ENCODE assay signal across 8 cellular contexts in the genomic region with DNA sequence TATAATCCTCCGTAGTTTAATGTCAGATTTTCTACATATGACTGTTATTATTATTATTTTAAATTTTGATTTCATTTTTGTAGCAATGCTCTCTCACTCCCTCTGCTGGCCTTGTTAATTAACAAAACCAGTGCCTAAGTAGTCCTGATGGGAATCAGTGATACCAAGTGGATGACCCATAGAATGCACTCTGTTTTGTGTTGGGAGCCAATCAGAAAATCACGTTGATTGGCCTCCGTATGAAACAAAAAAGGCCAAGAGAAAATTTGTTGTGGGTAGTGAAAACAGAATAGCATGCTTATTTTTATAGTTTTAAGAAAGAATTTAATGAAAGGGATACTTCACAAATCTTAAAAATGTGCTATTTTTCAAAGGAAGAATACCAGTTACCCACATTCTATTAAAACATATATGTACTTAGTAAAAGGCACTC. TPM values are rescaled to one million over a fixed set of nuclear protein-coding genes. Genes with fewer than 3 reads are reported as not detected.
A peak's percentile ranks its signal among the peaks of the same experiment; 100 is the strongest.
DNase-seq lines count a peak whose midpoint lies in the region; ATAC-seq and TF ChIP-seq lines count a peak whose summit lies in the region.

No MANE protein-coding gene starts in this region.

- no peak for TF ChIP-seq POLR2A in IMR-90 (IDR thresholded peaks at IDR 0.05; ENCODE audit: low read depth, low read length)
- no peak for TF ChIP-seq POLR2A in adrenal gland (IDR thresholded peaks at IDR 0.05)

- H3K27me3 Mint-ChIP-seq in activated naive CD4-positive, alpha-beta T cell treated with anti-CD3 and anti-CD28 coated beads for 36 hours (ENCODE audit: low read depth), result peaks cover 26% of the 10 kb centered on the region

- H4K20me1 ChIP-seq in IMR-90 (ENCODE audit: insufficient read depth, low read length), result no peaks in the 10 kb centered on the region

- peak; percentile 53 for TF ChIP-seq RAD21 in IMR-90 (IDR thresholded peaks at IDR 0.05; ENCODE audit: low read length)

- H4K5ac ChIP-seq in IMR-90 (ENCODE audit: low read depth, low read length), result no peak overlapping the region

- no peak overlapping the region for H2AFZ ChIP-seq in IMR-90 (replicated peaks; ENCODE audit: low read length, poor library complexity)

- H2BK120ac ChIP-seq in IMR-90 (ENCODE audit: low read depth, low read length), result no peak overlapping the region

- H3K36me3 ChIP-seq in IMR-90 (ENCODE audit: control insufficient read depth, insufficient read depth, low read length) (no peaks in the 10 kb centered on the region), adrenal gland (replicated peaks in 1 of 2) (no peaks in the 10 kb centered on the region)

- no peak overlapping the region for H3K4me2 ChIP-seq in IMR-90 (ENCODE audit: low read depth, low read length)

- H2AK5ac ChIP-seq in IMR-90 (ENCODE audit: low read depth, low read length), result no peak overlapping the region

- ATAC-seq in IMR-90 (ENCODE audit: low read depth) (peak; percentile 68), GM21825 (IDR thresholded peaks at IDR 0.05; ENCODE audit: unreplicated experiment) (no peak), HG02610 (IDR thresholded peaks at IDR 0.05; ENCODE audit: unreplicated experiment) (no peak)
- no peak for ATAC-seq in activated naive CD4-positive, alpha-beta T cell treated with anti-CD3 and anti-CD28 coated beads, Interleukin-2, amount 50 U/mL, for 72 hours

- H3K27ac ChIP-seq in IMR-90 (ENCODE audit: insufficient read depth, low read length) (no peak overlapping the region), adrenal gland (no peak overlapping the region)

- H4K8ac ChIP-seq in IMR-90 (ENCODE audit: low read depth in 2 of 2, low read length in 2 of 2), result no peak overlapping the region

- intact Hi-C loops in IMR-90 (cut with micrococcal nuclease), result loop anchor here (1.0 to 10.0 kb wide), 8 partner anchors 251 to 1616 kb away; no protein-coding TSS in a partner anchor
- intact Hi-C loops in adrenal gland (cut with DNase I), result loop anchor here in 1 of 2 donors (10.0 kb wide), 1 partner anchor 250 kb away; no protein-coding TSS in a partner anchor
- intact Hi-C loops in activated naive CD4-positive, alpha-beta T cell treated with anti-CD3 and anti-CD28 coated beads for 36 hours (cut with micrococcal nuclease), result loop anchor here (1.0 to 10.0 kb wide), 4 partner anchors 251 to 1620 kb away; no protein-coding TSS in a partner anchor

- H3K23ac ChIP-seq in IMR-90 (ENCODE audit: low read depth, low read length), result no peak overlapping the region

- no peak overlapping the region for H4K91ac ChIP-seq in IMR-90 (ENCODE audit: insufficient read depth, low read depth, low read length)

- WGBS in IMR-90 (ENCODE audit: extremely low coverage in 2 of 2, insufficient read length in 1 of 2), 2 experiments, result no CpG with 5 or more reads among the region's 3 CpGs
- 28 to 37% (median 35%) methylated on average over 3 of the region's 3 CpGs for WGBS in adrenal gland, 4 donors

- H2BK15ac ChIP-seq in IMR-90 (ENCODE audit: low read depth, low read length), result no peak overlapping the region

- 0 out of 2 replicates have a peak, but pooled peaks cover 2% of the 10 kb centered on the region for H3K9me1 ChIP-seq in IMR-90 (ENCODE audit: insufficient read depth, low read length)

- CTCF ChIA-PET in IMR-90 (lab: Yijun Ruan, JAX), result interaction anchor here (0.6 to 1.9 kb wide), 10 partner anchors 9 to 1383 kb away, joined by 3 to 12 read pairs (median 4); no protein-coding TSS in a partner anchor
- CTCF ChIA-PET in activated naive CD4-positive, alpha-beta T cell treated with anti-CD3 and anti-CD28 coated beads for 36 hours (lab: Charles Lee), result interaction anchor here (0.6 to 1.5 kb wide), 4 partner anchors 11 to 1270 kb away, joined by 3 to 5 read pairs (median 4); no protein-coding TSS in a partner anchor

- dilution Hi-C loops in IMR-90 (cut with HindIII; ENCODE audit: low sequenced_read_pairs, unreplicated experiment), result no loop called here

- no peak overlapping the region for H2BK20ac ChIP-seq in IMR-90 (ENCODE audit: low read depth, low read length)

- H3K18ac ChIP-seq in IMR-90 (ENCODE audit: low read depth, low read length), result no peak overlapping the region

- DNase-seq in GM10266 (ENCODE audit: extremely low spot score), result no peak
- DNase-seq in IMR-90, result peak; percentile 58
- peak in 4 of 7 donors; percentile 15 to 47 (median 41) for DNase-seq in adrenal gland
- peak; percentile 48 for DNase-seq in iPS-NIHi7 (ENCODE audit: extremely low spot score)
- no peak for DNase-seq in activated naive CD4-positive, alpha-beta T cell treated with anti-CD3 and anti-CD28 coated beads, Interleukin-2, amount 50 U/mL, for 72 hours (ENCODE audit: low spot score in 2 of 2)
- no peak for DNase-seq in activated naive CD4-positive, alpha-beta T cell treated with anti-CD3 and anti-CD28 coated beads for 36 hours

- no peak overlapping the region for H3K14ac ChIP-seq in IMR-90 (replicated peaks; ENCODE audit: low read depth, low read length)

- H2BK5ac ChIP-seq in IMR-90 (ENCODE audit: low read depth, low read length, poor library complexity, severe bottlenecking), result no peak overlapping the region

- POLR2A ChIA-PET in IMR-90 (lab: Charles Lee; ENCODE audit: unreplicated experiment), result no interaction called here

- no peaks in the 10 kb centered on the region for H3K4me1 Mint-ChIP-seq in activated naive CD4-positive, alpha-beta T cell treated with anti-CD3 and anti-CD28 coated beads for 36 hours (ENCODE audit: low read depth)

- no peaks in the 10 kb centered on the region for H3K79me1 ChIP-seq in IMR-90 (ENCODE audit: low read depth in 1 of 2, low read length in 2 of 2)

- no peak overlapping the region for H3K4me3 Mint-ChIP-seq in activated naive CD4-positive, alpha-beta T cell treated with anti-CD3 and anti-CD28 coated beads for 36 hours

- no TSS peak for BruUV-seq in IMR-90 (replicated peaks; lab: Mats Ljungman, UMichigan)

- no peak overlapping the region for H3K27ac Mint-ChIP-seq in activated naive CD4-positive, alpha-beta T cell treated with anti-CD3 and anti-CD28 coated beads, Interleukin-2, amount 50 U/mL, for 72 hours
- H3K27ac Mint-ChIP-seq in activated naive CD4-positive, alpha-beta T cell treated with anti-CD3 and anti-CD28 coated beads for 36 hours, result no peak overlapping the region

- H2AK9ac ChIP-seq in IMR-90 (replicated peaks; ENCODE audit: low read depth, low read length, poor library complexity), result no peak overlapping the region

- no peaks in the 10 kb centered on the region for H3K9me3 Mint-ChIP-seq in activated naive CD4-positive, alpha-beta T cell treated with anti-CD3 and anti-CD28 coated beads, Interleukin-2, amount 50 U/mL, for 72 hours
- H3K9me3 Mint-ChIP-seq in activated naive CD4-positive, alpha-beta T cell treated with anti-CD3 and anti-CD28 coated beads for 36 hours, result no peaks in the 10 kb centered on the region

- H3K36me3 Mint-ChIP-seq in activated naive CD4-positive, alpha-beta T cell treated with anti-CD3 and anti-CD28 coated beads, Interleukin-2, amount 50 U/mL, for 72 hours, result no peaks in the 10 kb centered on the region
- no peaks in the 10 kb centered on the region for H3K36me3 Mint-ChIP-seq in activated naive CD4-positive, alpha-beta T cell treated with anti-CD3 and anti-CD28 coated beads for 36 hours (ENCODE audit: low read depth)

- H3K4me1 ChIP-seq in IMR-90 (ENCODE audit: control insufficient read depth, insufficient read depth, low read length) (peaks cover 1% of the 10 kb centered on the region; the same call in 1 of the 2 replicates), adrenal gland (replicated peaks in 1 of 2) (peaks cover 0 to 19% of the 10 kb centered on the region in 2 donors)

- peak; percentile 42 for TF ChIP-seq CTCF in GM10266 (IDR thresholded peaks at IDR 0.05; ENCODE audit: control insufficient read depth, insufficient read depth, low read depth, missing control alignments)
- TF ChIP-seq CTCF in IMR-90 (conservative IDR thresholded peaks at IDR 0.05; ENCODE audit: low read depth, low read length), result peak; percentile 80
- TF ChIP-seq CTCF in adrenal gland (IDR thresholded peaks at IDR 0.05), result peak; percentile 66 to 86 (median 80)

- in situ Hi-C loops in IMR-90 (cut with MboI; ENCODE audit: low sequenced_read_pairs), result loop anchor here (10.0 to 25.0 kb wide), 6 partner anchors 622 to 1847 kb away; no protein-coding TSS in a partner anchor

- H3K56ac ChIP-seq in IMR-90 (ENCODE audit: extremely low read depth, insufficient read depth, low read length), result no peak overlapping the region

- no peak overlapping the region for H3K9ac ChIP-seq in IMR-90 (ENCODE audit: low read depth, low read length)

- H3K9me3 ChIP-seq in IMR-90 (ENCODE audit: control insufficient read depth, insufficient read depth, low read length) (no peaks in the 10 kb centered on the region), adrenal gland (replicated peaks in 1 of 3) (no peaks in the 10 kb centered on the region)

- no peak overlapping the region for H3K4ac ChIP-seq in IMR-90 (ENCODE audit: low read depth, low read length)

- H3K27me3 ChIP-seq in IMR-90 (ENCODE audit: control insufficient read depth, insufficient read depth, low read length) (no peaks in the 10 kb centered on the region), adrenal gland (no peaks in the 10 kb centered on the region)

- H3K4me3 ChIP-seq in IMR-90 (ENCODE audit: insufficient read depth, low read depth, low read length) (no peak overlapping the region), adrenal gland (no peak overlapping the region)

TF ChIP-seq in IMR-90, 13 proteins besides CTCF, POLR2A, EP300 and RAD21:
- TF ChIP-seq SMC3 (IDR thresholded peaks at IDR 0.05; ENCODE audit: low read depth, low read length), result peak; percentile 72
- TF ChIP-seq, protein P1, sequence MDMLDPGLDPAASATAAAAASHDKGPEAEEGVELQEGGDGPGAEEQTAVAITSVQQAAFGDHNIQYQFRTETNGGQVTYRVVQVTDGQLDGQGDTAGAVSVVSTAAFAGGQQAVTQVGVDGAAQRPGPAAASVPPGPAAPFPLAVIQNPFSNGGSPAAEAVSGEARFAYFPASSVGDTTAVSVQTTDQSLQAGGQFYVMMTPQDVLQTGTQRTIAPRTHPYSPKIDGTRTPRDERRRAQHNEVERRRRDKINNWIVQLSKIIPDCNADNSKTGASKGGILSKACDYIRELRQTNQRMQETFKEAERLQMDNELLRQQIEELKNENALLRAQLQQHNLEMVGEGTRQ (IDR thresholded peaks at IDR 0.05; ENCODE audit: low read depth, low read length), result no peak

RNA-seq across cellular contexts. Expression of a gene that starts 34.4 kb away (rescaled TPM):
- 50.3 and 71.3 TPM in 2 replicates for total RNA-seq in IMR-90 (2012; rRNA removed)
- 59.9 and 70.1 TPM in 2 replicates for polyA plus RNA-seq in IMR-90 (2012; rRNA removed)
- polyA plus RNA-seq in IMR-90 (2012; cell fraction: cytosol; rRNA removed), result 41.7 and 74.2 TPM in 2 replicates
- polyA plus RNA-seq in IMR-90 (2012; cell fraction: nucleus; rRNA removed; ENCODE audit: low replicate concordance), result 69.5 and 106 TPM in 2 replicates
- 100 to 1,000 TPM in 3 of 8 donors, 10 to 100 TPM in 5; 45.0 to 139 (median 76.1) TPM for total RNA-seq in adrenal gland
- 10 to 100 TPM; 36.2 to 75.3 (median 38.4) TPM for polyA plus RNA-seq in adrenal gland
- under 1 TPM in 1 of 2 donors, not detected in 1; 0.16 TPM for total RNA-seq in activated naive CD4-positive, alpha-beta T cell treated with anti-CD3 and anti-CD28 coated beads, Interleukin-2, amount 50 U/mL, for 72 hours
- total RNA-seq in activated naive CD4-positive, alpha-beta T cell treated with anti-CD3 and anti-CD28 coated beads for 36 hours, result not detected

Comparison
In these comparisons a context has a peak if more than half of its experiments do, and no peak if none do; other contexts are left out.
1. DNase-seq: peak in IMR-90 (single experiment), adrenal gland (4 of 7) and iPS-NIHi7 (single experiment); none in GM10266 (single experiment), activated naive CD4-positive, alpha-beta T cell treated with anti-CD3 and anti-CD28 coated beads, Interleukin-2, amount 50 U/mL, for 72 hours (0 of 2) and activated naive CD4-positive, alpha-beta T cell treated with anti-CD3 and anti-CD28 coated beads for 36 hours (single experiment).
2. RNA of a gene that starts 34.4 kb away (total RNA-seq): 45.0 to 139 TPM in adrenal gland and 50.3 to 71.3 TPM in IMR-90; 0.16 TPM in activated naive CD4-positive, alpha-beta T cell treated with anti-CD3 and anti-CD28 coated beads, Interleukin-2, amount 50 U/mL, for 72 hours and not detected in activated naive CD4-positive, alpha-beta T cell treated with anti-CD3 and anti-CD28 coated beads for 36 hours; every median in the first group is over 10 times any median in the second.
3. Peak in every context shown above with its lines, with median percentiles within 50 percentile points of each other: CTCF ChIP-seq.